ENCODE assay signal across 17 cellular contexts in genomic region chr15:61835029-61835428, GRCh38.
DNase-seq lines count a peak whose midpoint lies in the region; ATAC-seq and TF ChIP-seq lines count a peak whose summit lies in the region.
"Had no signal": no experiment of that assay in that cellular context is flagged by ENCODE, and none has a peak within 500 bp of the region (broad histone marks: within the 10 kb centered on the region; RNA-seq: fewer than 3 reads in every experiment).

No MANE protein-coding gene starts in this region.

- peak overlapping the region; percentile 55 for H3K4me2 ChIP-seq in hepatocyte

- no peaks in the 10 kb centered on the region for H3K36me3 Mint-ChIP-seq in stimulated activated effector memory CD8-positive, alpha-beta T cell treated with anti-CD3 and anti-CD28 coated beads, Interleukin-12 subunit alpha, Interleukin-12 subunit beta, amount 100 ng/mL, for 72 hours
- H3K36me3 Mint-ChIP-seq: activated naive CD8-positive, alpha-beta T cell treated with anti-CD3 and anti-CD28 coated beads, Interleukin-2, amount 10 ng/mL, durations not matched to agents 7 days and 5 days; type B pancreatic cell had no signal

- no peaks in the 10 kb centered on the region for H3K4me1 ChIP-seq in hepatocyte (ENCODE audit: insufficient read depth)
- H3K4me1 ChIP-seq in thoracic aorta (ENCODE audit: control insufficient read depth in 1 of 2, low read depth in 2 of 2) = peaks cover 0 to 13% of the 10 kb centered on the region in 2 donors

- H3K9me3 ChIP-seq in hepatocyte (ENCODE audit: low read depth) (no peaks in the 10 kb centered on the region), thoracic aorta (no peaks in the 10 kb centered on the region)
- H3K9me3 ChIP-seq: body of pancreas, esophagus muscularis mucosa had no signal

- H3K27me3 ChIP-seq in hepatocyte = no peaks in the 10 kb centered on the region
- H3K27me3 ChIP-seq in thoracic aorta (replicated peaks; ENCODE audit: insufficient read depth) = no peaks in the 10 kb centered on the region
- H3K27me3 ChIP-seq: body of pancreas had no signal

- no peak overlapping the region for H2AFZ ChIP-seq in hepatocyte
- H2AFZ ChIP-seq: PC-9 had no signal

- no peak overlapping the region for H3K4me3 ChIP-seq in hepatocyte
- peak overlapping the region; percentile 57 for H3K4me3 ChIP-seq in thoracic aorta
- H3K4me3 ChIP-seq: body of pancreas, K562, lung, PC-9 had no signal

- DNase-seq in NCI-H82 (lab: John Stamatoyannopoulos, UW) = peak; percentile 30
- DNase-seq in NCI-H82 treated with DMSO at 0.1 percent for 48 hours (lab: John Stamatoyannopoulos, UW; ENCODE audit: unreplicated experiment) = no peak
- no peak for DNase-seq in hepatocyte (ENCODE audit: low spot score)
- no peak for DNase-seq in thoracic aorta (ENCODE audit: low spot score)
- DNase-seq in DMS153 (lab: John Stamatoyannopoulos, UW) = no peak
- DNase-seq in SKM-1 (lab: John Stamatoyannopoulos, UW; ENCODE audit: unreplicated experiment) = no peak
- DNase-seq in stimulated activated effector memory CD8-positive, alpha-beta T cell treated with anti-CD3 and anti-CD28 coated beads, Interleukin-12 subunit alpha, Interleukin-12 subunit beta, amount 100 ng/mL, for 72 hours (ENCODE audit: low spot score in 2 of 2) = no peak
- DNase-seq: kidney had no signal

- no peaks in the 10 kb centered on the region for H3K79me2 ChIP-seq in hepatocyte

- H3K36me3 ChIP-seq in hepatocyte (replicated peaks; ENCODE audit: insufficient read depth, low read depth) (no peaks in the 10 kb centered on the region), thoracic aorta (no peaks in the 10 kb centered on the region)
- H3K36me3 ChIP-seq: esophagus muscularis mucosa had no signal

- no peak for ATAC-seq in thoracic aorta (ENCODE audit: insufficient number of reproducible peaks, low FRiP score, low read depth)
- ATAC-seq in stimulated activated effector memory CD8-positive, alpha-beta T cell treated with anti-CD3 and anti-CD28 coated beads, Interleukin-12 subunit alpha, Interleukin-12 subunit beta, amount 100 ng/mL, for 72 hours = no peak
- ATAC-seq: body of pancreas had no signal

- no peaks in the 10 kb centered on the region for H4K20me1 ChIP-seq in hepatocyte (ENCODE audit: insufficient read depth, poor library complexity, severe bottlenecking)

- H3K27ac Mint-ChIP-seq in stimulated activated effector memory CD8-positive, alpha-beta T cell treated with anti-CD3 and anti-CD28 coated beads, Interleukin-12 subunit alpha, Interleukin-12 subunit beta, amount 100 ng/mL, for 72 hours = no peak overlapping the region
- H3K27ac Mint-ChIP-seq: activated naive CD8-positive, alpha-beta T cell treated with anti-CD3 and anti-CD28 coated beads, Interleukin-2, amount 10 ng/mL, durations not matched to agents 7 days and 5 days; H9; type B pancreatic cell had no signal

- WGBS in hepatocyte (ENCODE audit: low lambda C conversion rate, missing lambda C conversion rate) = 93% methylated on average over 9 of the region's 9 CpGs

- peak overlapping the region; percentile 20; the same call in 1 of the 2 replicates for H3K27ac ChIP-seq in VCaP
- no peak overlapping the region for H3K27ac ChIP-seq in hepatocyte
- H3K27ac ChIP-seq in thoracic aorta = no peak overlapping the region
- H3K27ac ChIP-seq: body of pancreas, esophagus muscularis mucosa, PC-9 had no signal

- H3K9me2 ChIP-seq in hepatocyte (replicated peaks; ENCODE audit: insufficient read depth) = no peaks in the 10 kb centered on the region

- peaks cover 25% of the 10 kb centered on the region for H3K4me1 Mint-ChIP-seq in stimulated activated effector memory CD8-positive, alpha-beta T cell treated with anti-CD3 and anti-CD28 coated beads, Interleukin-12 subunit alpha, Interleukin-12 subunit beta, amount 100 ng/mL, for 72 hours

- TF ChIP-seq CTCF in VCaP (conservative IDR thresholded peaks at IDR 0.05) = no peak
- TF ChIP-seq CTCF in hepatocyte (IDR thresholded peaks at IDR 0.05; ENCODE audit: poor library complexity) = no peak
- TF ChIP-seq CTCF in thoracic aorta (IDR thresholded peaks at IDR 0.05) = no peak

- no peaks in the 10 kb centered on the region for H3K9me3 Mint-ChIP-seq in stimulated activated effector memory CD8-positive, alpha-beta T cell treated with anti-CD3 and anti-CD28 coated beads, Interleukin-12 subunit alpha, Interleukin-12 subunit beta, amount 100 ng/mL, for 72 hours
- H3K9me3 Mint-ChIP-seq: activated naive CD8-positive, alpha-beta T cell treated with anti-CD3 and anti-CD28 coated beads, Interleukin-2, amount 10 ng/mL, durations not matched to agents 7 days and 5 days; H9; type B pancreatic cell had no signal

- no peak overlapping the region for H3K4me3 Mint-ChIP-seq in stimulated activated effector memory CD8-positive, alpha-beta T cell treated with anti-CD3 and anti-CD28 coated beads, Interleukin-12 subunit alpha, Interleukin-12 subunit beta, amount 100 ng/mL, for 72 hours
- H3K4me3 Mint-ChIP-seq: activated naive CD8-positive, alpha-beta T cell treated with anti-CD3 and anti-CD28 coated beads, Interleukin-2, amount 10 ng/mL, durations not matched to agents 7 days and 5 days; H9; type B pancreatic cell had no signal
